In genomic region chr12:76329606-76330005, GRCh38 we compare ENCODE assay signal across 16 cellular contexts. TPM values are rescaled to one million over a fixed set of nuclear protein-coding genes. Genes with fewer than 3 reads are reported as not detected.
DNase-seq lines count a peak whose midpoint lies in the region; ATAC-seq and TF ChIP-seq lines count a peak whose summit lies in the region.
"Had no signal": no experiment of that assay in that cellular context is flagged by ENCODE, and none has a peak within 500 bp of the region (broad histone marks: within the 10 kb centered on the region; RNA-seq: fewer than 3 reads in every experiment).

No MANE protein-coding gene starts in this region.

- ATAC-seq in GM21723 (IDR thresholded peaks at IDR 0.05; ENCODE audit: unreplicated experiment) (no peak), left cardiac atrium (no peak)

- H3K4me1 Mint-ChIP-seq in HFFc6 (ENCODE audit: low read depth) = peaks cover 48% of the 10 kb centered on the region

- no peak for TF ChIP-seq CTCF in HFFc6 (IDR thresholded peaks at IDR 0.05)

- peak overlapping the region; percentile 19 for H3K9ac ChIP-seq in adipocyte (ENCODE audit: low read length)
- peak overlapping the region; percentile 24 for H3K9ac ChIP-seq in skeletal muscle satellite cell (ENCODE audit: low read depth, low read length)
- H3K9ac ChIP-seq: KMS-11 had no signal

- H3K9me3 Mint-ChIP-seq in HFFc6 = peaks cover 7% of the 10 kb centered on the region; the same call in 1 of the 2 replicates
- H3K9me3 Mint-ChIP-seq: CD4-positive, alpha-beta T cell had no signal

- H3K27me3 ChIP-seq in adipocyte (replicated peaks; ENCODE audit: control insufficient read depth, insufficient read depth, low read length) = no peaks in the 10 kb centered on the region
- no peaks in the 10 kb centered on the region for H3K27me3 ChIP-seq in skeletal muscle satellite cell (ENCODE audit: control insufficient read depth, insufficient read depth, low read length)

- intact Hi-C loops in left cardiac atrium (cut with DNase I) = no loop called here

- peak overlapping the region; percentile 67 for H3K27ac Mint-ChIP-seq in HFFc6
- H3K27ac Mint-ChIP-seq: CD4-positive, alpha-beta T cell had no signal

- H3K4me1 ChIP-seq in adipocyte (ENCODE audit: control insufficient read depth, insufficient read depth, low read length) (peaks cover 4% of the 10 kb centered on the region), skeletal muscle satellite cell (ENCODE audit: control insufficient read depth, insufficient read depth, low read length) (peaks cover 16% of the 10 kb centered on the region)
- H3K4me1 ChIP-seq: BE2C, HAP-1 had no signal

- no peak overlapping the region for H3K4me2 ChIP-seq in skeletal muscle satellite cell (ENCODE audit: low read length)
- H3K4me2 ChIP-seq: KMS-11 had no signal

- peak overlapping the region; percentile 58; the same call in 1 of the 2 replicates for H3K4me3 Mint-ChIP-seq in HFFc6
- H3K4me3 Mint-ChIP-seq: CD4-positive, alpha-beta T cell had no signal

- H3K36me3 ChIP-seq in adipocyte (ENCODE audit: control insufficient read depth, insufficient read depth, low read length, severe bottlenecking) = no peaks in the 10 kb centered on the region
- no peaks in the 10 kb centered on the region for H3K36me3 ChIP-seq in skeletal muscle satellite cell (ENCODE audit: insufficient read depth, low read length)
- H3K36me3 ChIP-seq: BE2C, HAP-1 had no signal

- H3K27me3 Mint-ChIP-seq in HFFc6 (ENCODE audit: insufficient read depth) = no peaks in the 10 kb centered on the region

- H3K9me3 ChIP-seq in adipocyte (ENCODE audit: control insufficient read depth, low read length) = no peaks in the 10 kb centered on the region
- H3K9me3 ChIP-seq in skeletal muscle satellite cell (replicated peaks; ENCODE audit: low read length) = peaks cover 7% of the 10 kb centered on the region
- H3K9me3 ChIP-seq: BE2C, HAP-1 had no signal

- H3K36me3 Mint-ChIP-seq in HFFc6 (ENCODE audit: low read depth) = peaks cover 25% of the 10 kb centered on the region

- DNase-seq in HFFc6 (no peak), adipocyte (ENCODE audit: low read depth) (no peak), epithelial cell of prostate (ENCODE audit: low read depth, low spot score) (no peak), kidney glomerular epithelial cell (lab: John Stamatoyannopoulos, UW) (no peak), left cardiac atrium (no peak)
- DNase-seq: BE2C; CD4-positive, alpha-beta T cell; NCI-H1048; NCI-H1436 treated with DMSO at 0.1 percent for 48 hours; NCI-H2081; NCI-H510A; NCI-H774 had no signal

- peak overlapping the region; percentile 78 for H3K27ac ChIP-seq in epithelial cell of prostate
- H3K27ac ChIP-seq: KMS-11 had no signal

- H3K4me3 ChIP-seq in adipocyte (ENCODE audit: low read length) = peak overlapping the region; percentile 11
- H3K4me3 ChIP-seq in skeletal muscle satellite cell (ENCODE audit: low read length) = no peak overlapping the region
- H3K4me3 ChIP-seq: HAP-1 had no signal

RNA-seq across cellular contexts. Expression of gene BBS10, which starts 18.6 kb away (rescaled TPM):
- 10 to 100 TPM in 5 of 6 experiments, 1 to 10 TPM in 1; 10.0 to 11.8 (median 10.8) TPM for total RNA-seq in HFFc6 (2021; fragmentation: NEBNext Ultra II Directional; extraction: Animal tissue kit (Norgen Biotek cat#: 25700))
- 8.4 and 9.0 TPM in 2 replicates for total RNA-seq in skeletal muscle satellite cell (2012; rRNA removed)
- 1 to 10 TPM; 6.5 to 9.4 TPM for total RNA-seq in left cardiac atrium
